In the genomic region with DNA sequence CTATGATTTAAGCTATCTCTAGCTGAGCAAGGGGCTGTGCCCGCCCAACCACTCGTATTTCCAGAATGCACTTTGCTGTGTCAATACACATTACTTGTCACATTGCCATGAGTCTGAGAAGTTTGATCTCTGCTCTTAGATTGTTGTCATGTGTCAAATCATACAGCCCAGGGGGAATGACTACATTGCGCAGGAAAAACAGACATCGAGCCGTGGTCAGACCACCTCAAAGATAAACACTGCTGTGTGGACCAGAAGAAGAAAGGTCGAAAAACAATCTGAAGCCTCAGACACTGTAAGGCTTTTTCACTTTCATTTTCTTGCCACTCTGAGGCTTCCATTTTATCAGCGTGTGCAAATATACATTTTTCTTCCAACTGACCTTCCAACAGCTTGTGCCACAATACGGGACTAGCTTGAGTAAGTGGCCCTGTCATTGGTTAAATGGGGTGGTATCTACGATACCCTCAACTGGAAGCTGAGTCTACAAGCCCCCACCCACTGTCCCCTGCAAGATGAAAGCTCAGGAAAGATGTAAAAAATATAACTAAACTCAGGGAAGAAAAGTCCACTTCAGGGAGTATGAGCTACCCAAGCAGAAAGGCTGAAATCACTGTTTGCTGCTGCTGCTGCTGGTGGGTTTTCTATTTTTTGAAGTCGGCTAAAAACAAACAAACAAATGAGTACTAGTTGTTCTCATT, we compare ENCODE assay signal across 7 cellular contexts.
DNase-seq lines count a peak whose midpoint lies in the region; ATAC-seq and TF ChIP-seq lines count a peak whose summit lies in the region.

No MANE protein-coding gene starts in this region.

- TF ChIP-seq POLR2A in testis (IDR thresholded peaks at IDR 0.05), result no peak

- no peak for TF ChIP-seq CTCF in LNCaP clone FGC (IDR thresholded peaks at IDR 0.05; ENCODE audit: control insufficient read depth, extremely low read depth, insufficient read depth)
- TF ChIP-seq CTCF in left lung (IDR thresholded peaks at IDR 0.05), result no peak
- TF ChIP-seq CTCF in thoracic aorta (IDR thresholded peaks at IDR 0.05), result no peak
- TF ChIP-seq CTCF in testis (IDR thresholded peaks at IDR 0.05), result no peak

- H3K9me3 ChIP-seq in left lung (no peaks in the 10 kb centered on the region), thoracic aorta (no peaks in the 10 kb centered on the region), testis (no peaks in the 10 kb centered on the region)

- H3K27me3 ChIP-seq in left lung, result peaks cover 0 to 3% of the 10 kb centered on the region in 2 donors
- no peaks in the 10 kb centered on the region for H3K27me3 ChIP-seq in thoracic aorta (replicated peaks; ENCODE audit: insufficient read depth)
- H3K27me3 ChIP-seq in testis, result no peaks in the 10 kb centered on the region

- H3K36me3 ChIP-seq in left lung (no peaks in the 10 kb centered on the region), thoracic aorta (no peaks in the 10 kb centered on the region), testis (ENCODE audit: low read depth, missing control alignments) (no peaks in the 10 kb centered on the region)

- H3K27ac ChIP-seq in left lung (peak overlapping the region in 1 of 2 donors; percentile 53), thoracic aorta (peak overlapping the region in 1 of 2 donors; percentile 7), testis (peak overlapping the region in 1 of 2 donors; percentile 57)

- 46 to 53% methylated on average over 10 of the region's 10 CpGs for WGBS in testis, 2 donors

- peak overlapping the region; percentile 36 for H3K4me3 ChIP-seq in LNCaP clone FGC (ENCODE audit: low read depth, low read length)
- H3K4me3 ChIP-seq in left lung, result peak overlapping the region; percentile 24 to 25
- peak overlapping the region; percentile 67 for H3K4me3 ChIP-seq in thoracic aorta
- no peak overlapping the region for H3K4me3 ChIP-seq in testis

- ATAC-seq in left lung (peak; percentile 79), thoracic aorta (ENCODE audit: insufficient number of reproducible peaks, low FRiP score, low read depth) (no peak)

- H3K4me1 ChIP-seq in left lung, result no peaks in the 10 kb centered on the region
- peaks cover under 1 to 21% of the 10 kb centered on the region in 2 donors for H3K4me1 ChIP-seq in thoracic aorta (ENCODE audit: control insufficient read depth in 1 of 2, low read depth in 2 of 2)
- peaks cover 5% of the 10 kb centered on the region for H3K4me1 ChIP-seq in testis

- DNase-seq in LNCaP clone FGC (ENCODE audit: low read depth) (peak; percentile 61), astrocyte of the hippocampus (ENCODE audit: low read depth, low spot score) (peak; percentile 38), left lung (no peak), thoracic aorta (ENCODE audit: low spot score) (no peak), testis (no peak), occipital lobe (lab: John Stamatoyannopoulos, UW) (no peak), DMS 273 treated with DMSO at 0.1 percent for 48 hours (lab: John Stamatoyannopoulos, UW) (no peak)

- intact Hi-C loops in left lung (cut with DNase I), result no loop called here
- intact Hi-C loops in testis (cut with DNase I; ENCODE audit: low total_unique reads), result no loop called here

Comparison
In these comparisons a context has a peak if more than half of its experiments do, and no peak if none do; other contexts are left out.
1. DNase-seq: peak in LNCaP clone FGC (single experiment) and astrocyte of the hippocampus (single experiment); none in left lung (0 of 2), thoracic aorta (single experiment), testis (single experiment), occipital lobe (single experiment) and DMS 273 treated with DMSO at 0.1 percent for 48 hours (single experiment).
2. H3K4me3 ChIP-seq: peak in LNCaP clone FGC (single experiment), left lung (2 of 2) and thoracic aorta (single experiment); none in testis (0 of 2).